Comparison of ENCODE assay signal across 36 cellular contexts in genomic region chr21:40020651-40021050, GRCh38.
"Had no signal": no experiment of that assay in that cellular context is flagged by ENCODE, and none has a peak within 500 bp of the region (broad histone marks: within the 10 kb centered on the region; RNA-seq: fewer than 3 reads in every experiment).

No MANE protein-coding gene starts in this region.

- H3K4me1 ChIP-seq: ascending aorta had no signal

- H3K4me3 ChIP-seq: ascending aorta, cardiac muscle cell had no signal

- H3K9me3 ChIP-seq: ascending aorta had no signal

- H3K36me3 ChIP-seq: ascending aorta, cardiac muscle cell had no signal

- H3K27ac ChIP-seq: ascending aorta, cardiac muscle cell, VCaP had no signal

- DNase-seq: activated B cell treated with CpG ODN at 0.5 μM for 24 hours; activated CD4-positive, alpha-beta memory T cell treated with anti-CD3 and anti-CD28 coated beads, Interleukin-2, amount 10 ng/mL, durations not matched to agents 7 days and 5 days; activated CD4-positive, alpha-beta T cell treated with anti-CD3 and anti-CD28 coated beads for 4 hours; activated CD4-positive, alpha-beta T cell treated with anti-CD3 and anti-CD28 coated beads, Interleukin-2, amount 10 ng/mL, durations not matched to agents 24 days and 14 days; activated CD4-positive, alpha-beta T cell treated with anti-CD3 and anti-CD28 coated beads, Interleukin-2, amount 50 U/mL, for 1 hour; activated CD4-positive, alpha-beta T cell treated with anti-CD3 and anti-CD28 coated beads, Interleukin-2, amount 50 U/mL, for 4 hours; activated CD4-positive, CD25-positive, alpha-beta regulatory T cell treated with anti-CD3 and anti-CD28 coated beads, Interleukin-2, amount 50 U/mL, for 72 hours; activated CD8-positive, alpha-beta memory T cell treated with anti-CD3 and anti-CD28 coated beads for 24 hours; activated CD8-positive, alpha-beta memory T cell treated with anti-CD3 and anti-CD28 coated beads, Interleukin-2, amount 10 ng/mL, durations not matched to agents 7 days and 5 days; activated CD8-positive, alpha-beta memory T cell treated with anti-CD3 and anti-CD28 coated beads, Interleukin-2, amount 50 U/mL, for 48 hours; activated CD8-positive, alpha-beta T cell treated with anti-CD3 and anti-CD28 coated beads, Interleukin-2, amount 10 ng/mL, durations not matched to agents 7 days and 5 days; activated effector memory CD4-positive, alpha-beta T cell treated with Interleukin-2 at 50 U/mL for 16 hours; activated gamma-delta T cell; activated naive CD4-positive, alpha-beta T cell treated with anti-CD3 and anti-CD28 coated beads, Interleukin-2, amount 10 ng/mL, durations not matched to agents 7 days and 5 days; activated naive CD4-positive, alpha-beta T cell treated with Interleukin-2 at 50 U/mL for 16 hours; activated naive CD8-positive, alpha-beta T cell treated with anti-CD3 and anti-CD28 coated beads, Interleukin-2, amount 10 ng/mL, durations not matched to agents 7 days and 5 days; activated naive CD8-positive, alpha-beta T cell treated with anti-CD3 and anti-CD28 coated beads, Interleukin-2, amount 50 U/mL, for 24 hours; activated T-cell treated with anti-CD3 and anti-CD28 coated beads, Interleukin-2, amount 50 U/mL, for 24 hours; activated T-cell treated with anti-CD3 and anti-CD28 coated beads, Interleukin-2, amount 50 U/mL, for 48 hours; amygdala; anterior cingulate cortex; caudate nucleus; SW 1271; T-helper 1 cell; T-helper 2 cell; T-helper 9 cell had no signal

- H3K4me3 Mint-ChIP-seq: activated B cell treated with CpG ODN at 0.5 μM for 24 hours; activated CD4-positive, alpha-beta memory T cell treated with anti-CD3 and anti-CD28 coated beads, Interleukin-2, amount 10 ng/mL, durations not matched to agents 7 days and 5 days; activated CD4-positive, alpha-beta T cell treated with anti-CD3 and anti-CD28 coated beads, Interleukin-2, amount 10 ng/mL, durations not matched to agents 24 days and 14 days; activated CD8-positive, alpha-beta memory T cell treated with anti-CD3 and anti-CD28 coated beads, Interleukin-2, amount 10 ng/mL, durations not matched to agents 7 days and 5 days; activated CD8-positive, alpha-beta T cell treated with anti-CD3 and anti-CD28 coated beads, Interleukin-2, amount 10 ng/mL, durations not matched to agents 7 days and 5 days; activated naive CD4-positive, alpha-beta T cell treated with anti-CD3 and anti-CD28 coated beads, Interleukin-2, amount 10 ng/mL, durations not matched to agents 7 days and 5 days; activated naive CD4-positive, alpha-beta T cell treated with anti-CD3 and anti-CD28 coated beads, Interleukin-2, amount 50 U/mL, for 24 hours; activated naive CD8-positive, alpha-beta T cell; activated naive CD8-positive, alpha-beta T cell treated with anti-CD3 and anti-CD28 coated beads, Interleukin-2, amount 10 ng/mL, durations not matched to agents 7 days and 5 days; activated naive CD8-positive, alpha-beta T cell treated with anti-CD3 and anti-CD28 coated beads, Interleukin-2, amount 50 U/mL, for 24 hours; activated T-cell treated with anti-CD3 and anti-CD28 coated beads, Interleukin-2, amount 50 U/mL, for 24 hours; brain; central memory CD8-positive, alpha-beta T cell; T-helper 1 cell treated with Interleukin-12 subunit alpha and Interleukin-12 subunit beta and Interleukin-4 antibody, amounts not matched to agents 30 μg/mL and 1 μg/mL, for 36 hours; T-helper 2 cell treated with Interferon-gamma antibody and Interleukin-4, amounts not matched to agents 5 μg/mL and 100 μg/mL, for 36 hours had no signal

- H3K9me3 Mint-ChIP-seq: activated T-cell treated with anti-CD3 and anti-CD28 coated beads, Interleukin-2, amount 50 U/mL, for 24 hours had no signal

- H3K27ac Mint-ChIP-seq: activated B cell treated with CpG ODN at 0.5 μM for 24 hours; activated CD4-positive, alpha-beta memory T cell treated with anti-CD3 and anti-CD28 coated beads, Interleukin-2, amount 10 ng/mL, durations not matched to agents 7 days and 5 days; activated CD4-positive, alpha-beta T cell treated with anti-CD3 and anti-CD28 coated beads, Interleukin-2, amount 10 ng/mL, durations not matched to agents 24 days and 14 days; activated CD8-positive, alpha-beta memory T cell treated with anti-CD3 and anti-CD28 coated beads, Interleukin-2, amount 10 ng/mL, durations not matched to agents 7 days and 5 days; activated CD8-positive, alpha-beta T cell treated with anti-CD3 and anti-CD28 coated beads, Interleukin-2, amount 10 ng/mL, durations not matched to agents 7 days and 5 days; activated naive CD4-positive, alpha-beta T cell treated with anti-CD3 and anti-CD28 coated beads, Interleukin-2, amount 10 ng/mL, durations not matched to agents 7 days and 5 days; activated naive CD4-positive, alpha-beta T cell treated with anti-CD3 and anti-CD28 coated beads, Interleukin-2, amount 50 U/mL, for 24 hours; activated naive CD8-positive, alpha-beta T cell; activated naive CD8-positive, alpha-beta T cell treated with anti-CD3 and anti-CD28 coated beads, Interleukin-2, amount 10 ng/mL, durations not matched to agents 7 days and 5 days; activated naive CD8-positive, alpha-beta T cell treated with anti-CD3 and anti-CD28 coated beads, Interleukin-2, amount 50 U/mL, for 24 hours; activated T-cell treated with anti-CD3 and anti-CD28 coated beads, Interleukin-2, amount 50 U/mL, for 24 hours; activated T-helper 2 cell treated with anti-CD3 and anti-CD28 coated beads, Interferon-gamma antibody, Interleukin-2, Interleukin-4, amounts not matched to agents 10 μg/mL and 5 μg/mL and 100 μg/mL, durations not matched to agents 14 hours and 24 hours and 36 hours; brain; T-helper 1 cell treated with Interleukin-12 subunit alpha and Interleukin-12 subunit beta and Interleukin-4 antibody, amounts not matched to agents 30 μg/mL and 1 μg/mL, for 36 hours; T-helper 2 cell treated with Interferon-gamma antibody and Interleukin-4, amounts not matched to agents 5 μg/mL and 100 μg/mL, for 36 hours had no signal

- ATAC-seq: activated CD8-positive, alpha-beta memory T cell treated with anti-CD3 and anti-CD28 coated beads, Interleukin-2, amount 10 ng/mL, durations not matched to agents 7 days and 5 days; activated CD8-positive, alpha-beta T cell treated with anti-CD3 and anti-CD28 coated beads, Interleukin-2, amount 10 ng/mL, durations not matched to agents 7 days and 5 days; activated naive CD8-positive, alpha-beta T cell treated with anti-CD3 and anti-CD28 coated beads, Interleukin-2, amount 50 U/mL, for 24 hours had no signal

- H3K4me1 Mint-ChIP-seq: activated B cell treated with CpG ODN at 0.5 μM for 24 hours; activated CD4-positive, alpha-beta memory T cell treated with anti-CD3 and anti-CD28 coated beads, Interleukin-2, amount 10 ng/mL, durations not matched to agents 7 days and 5 days; activated CD4-positive, alpha-beta T cell treated with anti-CD3 and anti-CD28 coated beads, Interleukin-2, amount 10 ng/mL, durations not matched to agents 24 days and 14 days; activated CD8-positive, alpha-beta memory T cell treated with anti-CD3 and anti-CD28 coated beads, Interleukin-2, amount 10 ng/mL, durations not matched to agents 7 days and 5 days; activated naive CD4-positive, alpha-beta T cell treated with anti-CD3 and anti-CD28 coated beads, Interleukin-2, amount 10 ng/mL, durations not matched to agents 7 days and 5 days; activated naive CD4-positive, alpha-beta T cell treated with anti-CD3 and anti-CD28 coated beads, Interleukin-2, amount 50 U/mL, for 24 hours; activated naive CD8-positive, alpha-beta T cell treated with anti-CD3 and anti-CD28 coated beads, Interleukin-2, amount 10 ng/mL, durations not matched to agents 7 days and 5 days; activated naive CD8-positive, alpha-beta T cell treated with anti-CD3 and anti-CD28 coated beads, Interleukin-2, amount 50 U/mL, for 24 hours; central memory CD8-positive, alpha-beta T cell had no signal

- H3K27me3 ChIP-seq: ascending aorta, cardiac muscle cell had no signal

- H3K36me3 Mint-ChIP-seq: activated CD8-positive, alpha-beta memory T cell treated with anti-CD3 and anti-CD28 coated beads, Interleukin-2, amount 10 ng/mL, durations not matched to agents 7 days and 5 days; activated naive CD4-positive, alpha-beta T cell treated with anti-CD3 and anti-CD28 coated beads, Interleukin-2, amount 10 ng/mL, durations not matched to agents 7 days and 5 days; activated naive CD4-positive, alpha-beta T cell treated with anti-CD3 and anti-CD28 coated beads, Interleukin-2, amount 50 U/mL, for 24 hours; activated naive CD8-positive, alpha-beta T cell; activated naive CD8-positive, alpha-beta T cell treated with anti-CD3 and anti-CD28 coated beads, Interleukin-2, amount 10 ng/mL, durations not matched to agents 7 days and 5 days had no signal

- H3K27me3 Mint-ChIP-seq: activated B cell treated with CpG ODN at 0.5 μM for 24 hours; activated CD4-positive, alpha-beta memory T cell treated with anti-CD3 and anti-CD28 coated beads, Interleukin-2, amount 10 ng/mL, durations not matched to agents 7 days and 5 days; activated CD4-positive, alpha-beta T cell treated with anti-CD3 and anti-CD28 coated beads, Interleukin-2, amount 10 ng/mL, durations not matched to agents 24 days and 14 days; activated CD8-positive, alpha-beta memory T cell treated with anti-CD3 and anti-CD28 coated beads, Interleukin-2, amount 10 ng/mL, durations not matched to agents 7 days and 5 days; activated naive CD4-positive, alpha-beta T cell treated with anti-CD3 and anti-CD28 coated beads, Interleukin-2, amount 10 ng/mL, durations not matched to agents 7 days and 5 days; activated naive CD4-positive, alpha-beta T cell treated with anti-CD3 and anti-CD28 coated beads, Interleukin-2, amount 50 U/mL, for 24 hours; activated naive CD8-positive, alpha-beta T cell; activated naive CD8-positive, alpha-beta T cell treated with anti-CD3 and anti-CD28 coated beads, Interleukin-2, amount 10 ng/mL, durations not matched to agents 7 days and 5 days; activated naive CD8-positive, alpha-beta T cell treated with anti-CD3 and anti-CD28 coated beads, Interleukin-2, amount 50 U/mL, for 24 hours; activated T-cell treated with anti-CD3 and anti-CD28 coated beads, Interleukin-2, amount 50 U/mL, for 24 hours; central memory CD8-positive, alpha-beta T cell had no signal
